ENCODE assay signal across 10 cellular contexts in genomic region chr11:15967966-15968365, GRCh38.
A peak's percentile ranks its signal among the peaks of the same experiment; 100 is the strongest.
DNase-seq lines count a peak whose midpoint lies in the region; ATAC-seq and TF ChIP-seq lines count a peak whose summit lies in the region.
"Had no signal": no experiment of that assay in that cellular context is flagged by ENCODE, and none has a peak within 500 bp of the region (broad histone marks: within the 10 kb centered on the region; RNA-seq: fewer than 3 reads in every experiment).

No MANE protein-coding gene starts in this region.

- in situ Hi-C loops in astrocyte of the spinal cord (cut with HindIII; ENCODE audit: low sequenced_read_pairs): no loop called here

- intact Hi-C loops in thyroid gland (cut with DNase I): no loop called here

- ATAC-seq in GM18867 (IDR thresholded peaks at IDR 0.05; ENCODE audit: unreplicated experiment): no peak
- no peak for ATAC-seq in T-cell (replicated peaks in 1 of 4)

- H3K27ac ChIP-seq in HEK293 (ENCODE audit: extremely low read depth, low read depth, low read length) (no peak overlapping the region), skeletal muscle tissue (ENCODE audit: low read depth, low read length) (peak overlapping the region; percentile 91), thyroid gland (no peak overlapping the region)

- no peak overlapping the region for H3K27ac Mint-ChIP-seq in T-cell
- H3K27ac Mint-ChIP-seq: stimulated activated naive CD8-positive, alpha-beta T cell treated with anti-CD3 and anti-CD28 coated beads, Interleukin-15, Interleukin-2, amounts not matched to agents 100 ng/mL and 50 ng/mL, for 24 hours had no signal

- peaks cover 2% of the 10 kb centered on the region; the same call in 1 of the 2 replicates for H3K4me1 ChIP-seq in HEK293 (ENCODE audit: control insufficient read depth, insufficient read depth, low read length)
- H3K4me1 ChIP-seq in skeletal muscle tissue (ENCODE audit: control insufficient read depth in 3 of 3, insufficient read depth in 3 of 3, low read length in 3 of 3): peaks cover 22 to 40% (median 30%) of the 10 kb centered on the region in 3 donors
- H3K4me1 ChIP-seq in thyroid gland: peaks cover 5 to 50% of the 10 kb centered on the region in 2 donors

- DNase-seq in astrocyte of the spinal cord (ENCODE audit: low read depth, low spot score) (peak; percentile 63), glomerular endothelial cell (ENCODE audit: extremely low read depth, low read depth, low spot score) (peak; percentile 50), SW480 (ENCODE audit: low spot score) (no peak), T-cell (no peak), thyroid gland (no peak)
- DNase-seq: NCI-H146 had no signal

- 68 to 71% methylated on average over 2 of the region's 2 CpGs for WGBS in thyroid gland, 2 donors

- no peaks in the 10 kb centered on the region for H3K27me3 Mint-ChIP-seq in T-cell

- no peaks in the 10 kb centered on the region for H3K27me3 ChIP-seq in skeletal muscle tissue (ENCODE audit: control insufficient read depth in 3 of 3, insufficient read depth in 3 of 3, low read length in 3 of 3)
- H3K27me3 ChIP-seq in thyroid gland: no peaks in the 10 kb centered on the region

- H3K36me3 ChIP-seq in HEK293 (ENCODE audit: control insufficient read depth in 2 of 2, insufficient read depth in 1 of 2, low read length in 2 of 2): no peaks in the 10 kb centered on the region
- H3K36me3 ChIP-seq in skeletal muscle tissue (ENCODE audit: control insufficient read depth in 3 of 3, insufficient read depth in 3 of 3, low read length in 3 of 3): no peaks in the 10 kb centered on the region
- no peaks in the 10 kb centered on the region for H3K36me3 ChIP-seq in thyroid gland

- H3K4me3 ChIP-seq in HEK293 (ENCODE audit: low read depth, low read length) (no peak overlapping the region), astrocyte of the spinal cord (ENCODE audit: low read depth, low read length) (no peak overlapping the region), skeletal muscle tissue (ENCODE audit: low read length in 3 of 3) (peak overlapping the region; percentile 2 to 48 (median 13)), thyroid gland (replicated peaks in 1 of 3) (no peak overlapping the region)

- H3K9me3 ChIP-seq in HEK293 (ENCODE audit: control insufficient read depth, insufficient read depth, low read depth, low read length) (no peaks in the 10 kb centered on the region), skeletal muscle tissue (ENCODE audit: control insufficient read depth in 3 of 3, low read length in 3 of 3) (no peaks in the 10 kb centered on the region), thyroid gland (no peaks in the 10 kb centered on the region)

- H3K9me3 Mint-ChIP-seq in T-cell: no peaks in the 10 kb centered on the region
- H3K9me3 Mint-ChIP-seq: stimulated activated naive CD8-positive, alpha-beta T cell treated with anti-CD3 and anti-CD28 coated beads, Interleukin-15, Interleukin-2, amounts not matched to agents 100 ng/mL and 50 ng/mL, for 24 hours had no signal

- CTCF ChIA-PET in HEK293 (lab: Yijun Ruan, JAX): interaction anchor here (1.2 to 1.6 kb wide), 3 partner anchors 22 to 149 kb away, joined by 3 to 5 read pairs (median 3); no protein-coding TSS in a partner anchor
- CTCF ChIA-PET in T-cell (lab: Charles Lee): no interaction called here

- peak overlapping the region; percentile 60 to 80 (median 69) for H3K9ac ChIP-seq in skeletal muscle tissue (ENCODE audit: low read depth in 1 of 3, low read length in 3 of 3)

- no peaks in the 10 kb centered on the region for H3K36me3 Mint-ChIP-seq in T-cell

- H3K4me1 Mint-ChIP-seq in T-cell: no peaks in the 10 kb centered on the region

- TF ChIP-seq CTCF in HEK293 (tag by site-specific recombination; IDR thresholded peaks at IDR 0.05) (no peak), astrocyte of the spinal cord (IDR thresholded peaks at IDR 0.05; ENCODE audit: low read depth, low read length) (no peak), thyroid gland (IDR thresholded peaks at IDR 0.05) (no peak)

- no peak for TF ChIP-seq POLR2A in thyroid gland (IDR thresholded peaks at IDR 0.05)

- no peak overlapping the region for H3K4me3 Mint-ChIP-seq in T-cell
- H3K4me3 Mint-ChIP-seq: stimulated activated naive CD8-positive, alpha-beta T cell treated with anti-CD3 and anti-CD28 coated beads, Interleukin-15, Interleukin-2, amounts not matched to agents 100 ng/mL and 50 ng/mL, for 24 hours had no signal

- POLR2A ChIA-PET in HEK293 (lab: Yijun Ruan, JAX) (no interaction called here), T-cell (lab: Charles Lee) (no interaction called here)

TF ChIP-seq in HEK293, 187 proteins besides CTCF, POLR2A, EP300 and RAD21:
- TF ChIP-seq ZBTB21 (tag by site-specific recombination; IDR thresholded peaks at IDR 0.05) (0 out of 2 replicates have a peak, but pooled peaks have one; percentile 30), ZNF112 (tag by site-specific recombination; IDR thresholded peaks at IDR 0.05) (no peak), ATF2 (tag by site-specific recombination; IDR thresholded peaks at IDR 0.05; ENCODE audit: low read depth) (peak; percentile 59; the same call in 1 of the 2 replicates), ZNF629 (tag by site-specific recombination; IDR thresholded peaks at IDR 0.05) (peak; percentile 54), ZNF335 (tag by site-specific recombination; conservative IDR thresholded peaks at IDR 0.05) (peak; percentile 50), ZNF596 (tag by site-specific recombination; IDR thresholded peaks at IDR 0.05) (no peak), HIC1 (tag by site-specific recombination; IDR thresholded peaks at IDR 0.05) (no peak)
TF ChIP-seq in HEK293: peak in this region for 4.

Comparison
In these comparisons a context has a peak if more than half of its experiments do, and no peak if none do; other contexts are left out.
1. H3K4me3 ChIP-seq: peak in skeletal muscle tissue (3 of 3); none in HEK293 (single experiment), astrocyte of the spinal cord (single experiment) and thyroid gland (0 of 3).
2. DNase-seq: peak in astrocyte of the spinal cord (single experiment) and glomerular endothelial cell (single experiment); none in SW480 (single experiment), T-cell (0 of 34) and thyroid gland (0 of 2).